ENCODE assay signal across 2 cellular contexts in the genomic region with DNA sequence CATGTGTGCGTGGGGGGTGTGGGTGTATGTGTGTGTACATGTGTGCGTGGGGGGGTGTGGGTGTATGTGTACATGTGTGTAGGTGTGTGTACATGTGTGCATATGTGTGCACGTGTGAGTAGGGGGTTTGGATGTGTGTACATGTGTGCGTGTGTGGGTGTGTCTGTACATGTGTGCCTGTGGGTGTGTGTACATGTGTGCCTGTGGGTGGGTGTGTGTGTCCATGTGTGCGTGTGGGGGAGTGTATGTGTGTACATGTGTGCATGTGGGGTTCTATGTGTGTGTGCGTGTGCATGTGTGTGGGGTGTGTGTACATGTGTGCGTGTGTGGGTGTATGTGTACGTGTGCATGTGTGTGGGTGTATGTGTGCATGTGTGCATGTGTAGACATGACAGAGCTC.
TF ChIP-seq lines count a peak whose summit lies in the region.

No MANE protein-coding gene starts in this region.

TF ChIP-seq in HepG2, 621 proteins besides CTCF, POLR2A, EP300 and RAD21:
- TF ChIP-seq ZNF275 (CRISPR knock-in tag; IDR thresholded peaks at IDR 0.05; ENCODE audit: borderline replicate concordance) (no peak), SP140L (CRISPR knock-in tag; IDR thresholded peaks at IDR 0.05; ENCODE audit: borderline replicate concordance) (no peak), ISX (CRISPR knock-in tag; conservative IDR thresholded peaks at IDR 0.05) (no peak), MAFG (CRISPR knock-in tag; IDR thresholded peaks at IDR 0.05) (no peak), ZNF564 (CRISPR knock-in tag; IDR thresholded peaks at IDR 0.05) (no peak)
- TF ChIP-seq, protein P1, sequence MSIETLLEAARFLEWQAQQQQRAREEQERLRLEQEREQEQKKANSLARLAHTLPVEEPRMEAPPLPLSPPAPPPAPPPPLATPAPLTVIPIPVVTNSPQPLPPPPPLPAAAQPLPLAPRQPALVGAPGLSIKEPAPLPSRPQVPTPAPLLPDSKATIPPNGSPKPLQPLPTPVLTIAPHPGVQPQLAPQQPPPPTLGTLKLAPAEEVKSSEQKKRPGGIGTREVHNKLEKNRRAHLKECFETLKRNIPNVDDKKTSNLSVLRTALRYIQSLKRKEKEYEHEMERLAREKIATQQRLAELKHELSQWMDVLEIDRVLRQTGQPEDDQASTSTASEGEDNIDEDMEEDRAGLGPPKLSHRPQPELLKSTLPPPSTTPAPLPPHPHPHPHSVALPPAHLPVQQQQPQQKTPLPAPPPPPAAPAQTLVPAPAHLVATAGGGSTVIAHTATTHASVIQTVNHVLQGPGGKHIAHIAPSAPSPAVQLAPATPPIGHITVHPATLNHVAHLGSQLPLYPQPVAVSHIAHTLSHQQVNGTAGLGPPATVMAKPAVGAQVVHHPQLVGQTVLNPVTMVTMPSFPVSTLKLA (IDR thresholded peaks at IDR 0.05), result peak; percentile 99

TF ChIP-seq in H1, 55 proteins besides CTCF, POLR2A, EP300 and RAD21:
- TF ChIP-seq TBP (IDR thresholded peaks at IDR 0.05; ENCODE audit: low read depth, low read length), result no peak
- no peak for TF ChIP-seq GABPA (IDR thresholded peaks at IDR 0.05; ENCODE audit: borderline replicate concordance, insufficient read depth, low read length)
